13 cellular contexts compared by ENCODE assay signal in the genomic region with DNA sequence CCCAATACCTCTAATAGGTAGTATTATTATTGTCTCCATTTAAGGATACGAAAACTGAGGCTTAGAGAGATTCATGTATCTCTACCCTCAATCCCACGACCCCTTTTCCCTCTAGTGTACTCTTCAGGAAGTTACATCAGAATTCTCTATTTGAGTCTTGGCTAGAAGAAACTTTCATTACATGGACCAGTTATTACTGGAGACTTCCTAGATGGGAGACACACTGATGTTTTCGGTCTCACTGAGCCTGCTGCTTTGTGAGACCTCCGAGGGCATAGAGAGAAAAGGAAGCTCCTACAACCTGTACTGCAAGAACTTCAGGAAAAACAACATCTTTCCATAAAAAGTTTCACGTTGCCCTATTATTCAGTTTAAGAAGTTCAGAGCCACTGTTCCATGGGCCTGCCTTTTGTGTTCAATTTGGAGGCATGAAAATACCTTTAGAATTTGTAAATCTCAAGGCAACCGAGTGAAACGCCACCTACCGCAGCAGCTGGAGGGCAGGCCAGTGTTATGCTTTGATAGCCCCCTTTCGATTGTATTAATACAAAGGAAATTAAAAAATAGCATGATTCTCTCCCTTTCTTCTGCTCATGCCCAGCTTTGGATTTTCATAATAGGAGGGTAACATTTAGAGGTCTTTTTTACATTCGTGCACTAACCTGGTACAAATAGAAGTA.
DNase-seq lines count a peak whose midpoint lies in the region; ATAC-seq, FAIRE-seq and TF ChIP-seq lines count a peak whose summit lies in the region.
"Had no signal": no experiment of that assay in that cellular context is flagged by ENCODE, and none has a peak within 500 bp of the region (broad histone marks: within the 10 kb centered on the region; RNA-seq: fewer than 3 reads in every experiment).

No MANE protein-coding gene starts in this region.

- H3K4me1 ChIP-seq in BLaER1 treated with 17β-estradiol and CSF1 and Interleukin-3, amounts not matched to agents 10 nM and 100 nM: peaks cover 65 to 100% (median 100%) of the 10 kb centered on the region in 10 experiments

- H3K27ac Mint-ChIP-seq in chondrocyte (ENCODE audit: unreplicated experiment) (peak overlapping the region; percentile 89), osteocyte (ENCODE audit: unreplicated experiment) (peak overlapping the region; percentile 86)
- H3K27ac Mint-ChIP-seq: mesothelial cell of epicardium had no signal

- peaks cover 1% of the 10 kb centered on the region for H3K36me3 Mint-ChIP-seq in chondrocyte (ENCODE audit: low read depth)
- peaks cover 8% of the 10 kb centered on the region for H3K36me3 Mint-ChIP-seq in osteocyte (ENCODE audit: unreplicated experiment)
- H3K36me3 Mint-ChIP-seq: mesothelial cell of epicardium had no signal

- H3K4me3 ChIP-seq in BLaER1 treated with 17β-estradiol and CSF1 and Interleukin-3, amounts not matched to agents 10 nM and 100 nM: no peak overlapping the region
- no peak overlapping the region for H3K4me3 ChIP-seq in WERI-Rb-1 (ENCODE audit: low read depth, low read length)

- H3K27ac ChIP-seq in BLaER1 treated with 17β-estradiol and CSF1 and Interleukin-3, amounts not matched to agents 10 nM and 100 nM: peak overlapping the region; percentile 8 to 67 (median 55); a peak in 19 of 22 replicates
- H3K27ac ChIP-seq in WERI-Rb-1: no peak overlapping the region

- peak overlapping the region in 9 of 11 experiments; percentile 2 to 19 (median 7); a peak in 8 of 22 replicates for H3K9ac ChIP-seq in BLaER1 treated with 17β-estradiol and CSF1 and Interleukin-3, amounts not matched to agents 10 nM and 100 nM

- H4K20me1 ChIP-seq in BLaER1 treated with 17β-estradiol and CSF1 and Interleukin-3, amounts not matched to agents 10 nM and 100 nM: peaks cover 0 to 100% (median 66%) of the 10 kb centered on the region in 11 experiments; a peak in 14 of 22 replicates

- H3K27me3 Mint-ChIP-seq in chondrocyte (ENCODE audit: low read depth) (no peaks in the 10 kb centered on the region), osteocyte (ENCODE audit: unreplicated experiment) (no peaks in the 10 kb centered on the region)

- H3K4me1 Mint-ChIP-seq in chondrocyte (ENCODE audit: low read depth) (peaks cover 90% of the 10 kb centered on the region), osteocyte (ENCODE audit: unreplicated experiment) (peaks cover 86% of the 10 kb centered on the region)

- H3K36me3 ChIP-seq in BLaER1 treated with 17β-estradiol and CSF1 and Interleukin-3, amounts not matched to agents 10 nM and 100 nM: peaks cover 0 to 92% (median 18%) of the 10 kb centered on the region in 11 experiments; a peak in 12 of 22 replicates
- H3K36me3 ChIP-seq in WERI-Rb-1: no peaks in the 10 kb centered on the region

- FAIRE-seq in GM19239 (lab: Jason Lieb, UNC): peak; percentile 65

- no peak for DNase-seq in GM19239 (ENCODE audit: insufficient read length, low spot score)
- DNase-seq in chondrocyte (ENCODE audit: low spot score): no peak
- no peak for DNase-seq in osteocyte (ENCODE audit: extremely low spot score, unreplicated experiment)
- DNase-seq in WERI-Rb-1: no peak
- DNase-seq in activated CD8-positive, alpha-beta memory T cell treated with anti-CD3 and anti-CD28 coated beads for 24 hours: no peak
- DNase-seq: immature natural killer cell, NCI-H1417 treated with DMSO at 0.1 percent for 48 hours, NCI-H510A treated with DMSO at 0.1 percent for 48 hours had no signal

- no peaks in the 10 kb centered on the region for H3K27me3 ChIP-seq in BLaER1 treated with 17β-estradiol and CSF1 and Interleukin-3, amounts not matched to agents 10 nM and 100 nM
- no peaks in the 10 kb centered on the region for H3K27me3 ChIP-seq in WERI-Rb-1 (ENCODE audit: insufficient read depth, low read depth, severe bottlenecking)

- H3K4me3 Mint-ChIP-seq in chondrocyte (ENCODE audit: unreplicated experiment) (no peak overlapping the region), osteocyte (ENCODE audit: unreplicated experiment) (peak overlapping the region; percentile 31)
- H3K4me3 Mint-ChIP-seq: mesothelial cell of epicardium had no signal

- no peak for ATAC-seq in GM21717 (IDR thresholded peaks at IDR 0.05; ENCODE audit: unreplicated experiment)
- ATAC-seq in HG02970 (IDR thresholded peaks at IDR 0.05; ENCODE audit: low FRiP score, unreplicated experiment): no peak
- ATAC-seq: Panc1 had no signal

- H3K9me3 ChIP-seq in BLaER1 treated with 17β-estradiol and CSF1 and Interleukin-3, amounts not matched to agents 10 nM and 100 nM (replicated peaks in 1 of 11): no peaks in the 10 kb centered on the region
- no peaks in the 10 kb centered on the region for H3K9me3 ChIP-seq in WERI-Rb-1 (ENCODE audit: severe bottlenecking)

- TF ChIP-seq CTCF in chondrocyte (IDR thresholded peaks at IDR 0.05): peak; percentile 36
- no peak for TF ChIP-seq CTCF in osteocyte (IDR thresholded peaks at IDR 0.05)
- no peak for TF ChIP-seq CTCF in WERI-Rb-1 (IDR thresholded peaks at IDR 0.05; ENCODE audit: low read depth, low read length)

- H3K9me3 Mint-ChIP-seq in chondrocyte (ENCODE audit: low read depth) (no peaks in the 10 kb centered on the region), osteocyte (ENCODE audit: unreplicated experiment) (no peaks in the 10 kb centered on the region)
- H3K9me3 Mint-ChIP-seq: mesothelial cell of epicardium had no signal

- H3K4me2 ChIP-seq in BLaER1 treated with 17β-estradiol and CSF1 and Interleukin-3, amounts not matched to agents 10 nM and 100 nM: peak overlapping the region; percentile 57 to 75 (median 68)
